In genomic region chr9:89390068-89390555, GRCh38 we compare ENCODE assay signal across 19 cellular contexts.
A peak's percentile ranks its signal among the peaks of the same experiment; 100 is the strongest.
DNase-seq lines count a peak whose midpoint lies in the region; ATAC-seq and TF ChIP-seq lines count a peak whose summit lies in the region.
"Had no signal": no experiment of that assay in that cellular context is flagged by ENCODE, and none has a peak within 500 bp of the region (broad histone marks: within the 10 kb centered on the region; RNA-seq: fewer than 3 reads in every experiment).

No MANE protein-coding gene starts in this region.

- H3K4me3 ChIP-seq in gastrocnemius medialis = no peak overlapping the region
- H3K4me3 ChIP-seq: SK-N-MC, upper lobe of left lung had no signal

- in situ Hi-C loops in gastrocnemius medialis (cut with MboI; ENCODE audit: low sequenced_read_pairs in 4 of 4) = no loop called here

- intact Hi-C loops in activated CD4-positive, alpha-beta T cell treated with anti-CD3 and anti-CD28 coated beads for 36 hours (cut with DNase I, micrococcal nuclease) = no loop called here
- intact Hi-C loops in gastrocnemius medialis (cut with DNase I; ENCODE audit: low total_unique reads) = no loop called here

- H3K4me3 Mint-ChIP-seq in activated CD4-positive, alpha-beta T cell treated with anti-CD3 and anti-CD28 coated beads for 36 hours = no peak overlapping the region
- no peak overlapping the region for H3K4me3 Mint-ChIP-seq in central memory CD8-positive, alpha-beta T cell
- H3K4me3 Mint-ChIP-seq: B cell; effector memory CD8-positive, alpha-beta T cell had no signal

- peaks cover 20 to 26% of the 10 kb centered on the region in 2 donors for H3K4me1 ChIP-seq in gastrocnemius medialis

- H3K4me1 Mint-ChIP-seq in activated CD4-positive, alpha-beta T cell treated with anti-CD3 and anti-CD28 coated beads for 36 hours = peaks cover under 1% of the 10 kb centered on the region
- peaks cover 9% of the 10 kb centered on the region for H3K4me1 Mint-ChIP-seq in central memory CD8-positive, alpha-beta T cell

- ATAC-seq in activated CD4-positive, alpha-beta T cell treated with anti-CD3 and anti-CD28 coated beads for 36 hours = no peak
- ATAC-seq in central memory CD8-positive, alpha-beta T cell (replicated peaks; ENCODE audit: extremely low read depth, poor library complexity, severe bottlenecking) = no peak
- no peak for ATAC-seq in gastrocnemius medialis
- ATAC-seq in HG03159 (IDR thresholded peaks at IDR 0.05; ENCODE audit: unreplicated experiment) = no peak
- ATAC-seq: activated CD4-positive, CD25-positive, alpha-beta regulatory T cell treated with anti-CD3 and anti-CD28 coated beads, Interleukin-2, amount 50 U/mL, for 24 hours; effector memory CD8-positive, alpha-beta T cell; left colon; naive thymus-derived CD8-positive, alpha-beta T cell had no signal

- POLR2A ChIA-PET in activated CD4-positive, alpha-beta T cell treated with anti-CD3 and anti-CD28 coated beads for 36 hours (lab: Charles Lee) = no interaction called here
- POLR2A ChIA-PET in RWPE1 (lab: Yijun Ruan, JAX; ENCODE audit: low non-redundant PET) = no interaction called here

- H3K27ac Mint-ChIP-seq in activated CD4-positive, alpha-beta T cell treated with anti-CD3 and anti-CD28 coated beads for 36 hours = peak overlapping the region; percentile 24
- H3K27ac Mint-ChIP-seq in central memory CD8-positive, alpha-beta T cell (ENCODE audit: low read depth) = peak overlapping the region; percentile 59
- H3K27ac Mint-ChIP-seq: B cell had no signal

- no peaks in the 10 kb centered on the region for H3K9me3 ChIP-seq in gastrocnemius medialis
- H3K9me3 ChIP-seq: upper lobe of left lung had no signal

- H3K27ac ChIP-seq in RWPE1 (peak overlapping the region; percentile 20; the same call in 1 of the 2 replicates), gastrocnemius medialis (peak overlapping the region in 3 of 4 donors; percentile 79 to 93 (median 90))
- H3K27ac ChIP-seq: SK-N-MC had no signal

- no peak for DNase-seq in activated CD4-positive, alpha-beta T cell treated with anti-CD3 and anti-CD28 coated beads for 36 hours
- DNase-seq in activated CD4-positive, alpha-beta T cell treated with anti-CD3 and anti-CD28 coated beads for 48 hours = no peak
- DNase-seq in RWPE1 (ENCODE audit: low spot score) (no peak), gastrocnemius medialis (no peak), OCI-M2 (lab: John Stamatoyannopoulos, UW; ENCODE audit: unreplicated experiment) (no peak)
- DNase-seq in central memory CD8-positive, alpha-beta T cell (ENCODE audit: low spot score in 2 of 2) = no peak
- no peak for DNase-seq in stimulated activated naive CD4-positive, alpha-beta T cell (lab: John Stamatoyannopoulos, UW)
- DNase-seq: effector memory CD8-positive, alpha-beta T cell; left colon; naive thymus-derived CD8-positive, alpha-beta T cell; NCI-H1105 treated with DMSO at 0.1 percent for 48 hours; NCI-H2107; NCI-H510A treated with DMSO at 0.1 percent for 48 hours; posterior cingulate gyrus had no signal

- CTCF ChIA-PET in activated CD4-positive, alpha-beta T cell treated with anti-CD3 and anti-CD28 coated beads for 36 hours (lab: Charles Lee) = no interaction called here
- CTCF ChIA-PET in RWPE1 (lab: Yijun Ruan, JAX) = interaction anchor here (1.0 kb wide), 1 partner anchor 9 kb away, joined by 3 read pairs; no protein-coding TSS in a partner anchor

- no peaks in the 10 kb centered on the region for H3K27me3 Mint-ChIP-seq in activated CD4-positive, alpha-beta T cell treated with anti-CD3 and anti-CD28 coated beads for 36 hours
- no peaks in the 10 kb centered on the region for H3K27me3 Mint-ChIP-seq in central memory CD8-positive, alpha-beta T cell
- H3K27me3 Mint-ChIP-seq: B cell; effector memory CD8-positive, alpha-beta T cell; naive thymus-derived CD8-positive, alpha-beta T cell had no signal

- no peak for TF ChIP-seq CTCF in RWPE1 (conservative IDR thresholded peaks at IDR 0.05; ENCODE audit: low read depth)
- no peak for TF ChIP-seq CTCF in gastrocnemius medialis (IDR thresholded peaks at IDR 0.05 in 4 of 5, conservative IDR thresholded peaks at IDR 0.05 in 1 of 5)

- peaks cover 0 to 42% of the 10 kb centered on the region in 2 donors for H3K36me3 ChIP-seq in gastrocnemius medialis

- no peaks in the 10 kb centered on the region for H3K9me3 Mint-ChIP-seq in activated CD4-positive, alpha-beta T cell treated with anti-CD3 and anti-CD28 coated beads for 36 hours (ENCODE audit: low read depth)
- no peaks in the 10 kb centered on the region for H3K9me3 Mint-ChIP-seq in central memory CD8-positive, alpha-beta T cell
- H3K9me3 Mint-ChIP-seq: effector memory CD8-positive, alpha-beta T cell; naive thymus-derived CD8-positive, alpha-beta T cell had no signal

- peaks cover 87% of the 10 kb centered on the region for H3K36me3 Mint-ChIP-seq in activated CD4-positive, alpha-beta T cell treated with anti-CD3 and anti-CD28 coated beads for 36 hours (ENCODE audit: low read depth)
- peaks cover 86% of the 10 kb centered on the region for H3K36me3 Mint-ChIP-seq in central memory CD8-positive, alpha-beta T cell (ENCODE audit: insufficient read depth)

- no peak for TF ChIP-seq POLR2A in gastrocnemius medialis (IDR thresholded peaks at IDR 0.05)

- no peaks in the 10 kb centered on the region for H3K27me3 ChIP-seq in gastrocnemius medialis
- H3K27me3 ChIP-seq: upper lobe of left lung had no signal
